19 cellular contexts compared by ENCODE assay signal in genomic region chr11:6538456-6538855, GRCh38. TPM values are rescaled to one million over a fixed set of nuclear protein-coding genes. Genes with fewer than 3 reads are reported as not detected.
DNase-seq lines count a peak whose midpoint lies in the region; ATAC-seq, FAIRE-seq and TF ChIP-seq lines count a peak whose summit lies in the region.
"Had no signal": no experiment of that assay in that cellular context is flagged by ENCODE, and none has a peak within 500 bp of the region (broad histone marks: within the 10 kb centered on the region; RNA-seq: fewer than 3 reads in every experiment).

No MANE protein-coding gene starts in this region.

- H3K4me3 Mint-ChIP-seq in WTC11, result no peak overlapping the region

- H3K27ac Mint-ChIP-seq in WTC11, result peak overlapping the region; percentile 39; the same call in 1 of the 2 replicates

- H3K27me3 Mint-ChIP-seq in WTC11 (ENCODE audit: low read depth), result no peaks in the 10 kb centered on the region

- FAIRE-seq in A549 (lab: Jason Lieb, UNC) (no peak), GM19239 (lab: Jason Lieb, UNC) (peak; percentile 4)

- in situ Hi-C loops in ACHN (cut with HindIII; ENCODE audit: low pct_ligation_motif_present, low pct_unique_long_range_greater_than_20kb, low sequenced_read_pairs), result no loop called here

- H3K4me3 ChIP-seq in A549, result no peak overlapping the region

- H3K4me1 Mint-ChIP-seq in WTC11, result peaks cover 10% of the 10 kb centered on the region

- H3K4me1 ChIP-seq in A549, result no peaks in the 10 kb centered on the region

- CTCF ChIA-PET in A549 (lab: Yijun Ruan, JAX), result interaction anchor here (1.1 to 1.6 kb wide), 3 partner anchors 8 to 159 kb away, joined by 3 to 5 read pairs (median 4); no protein-coding TSS in a partner anchor
- CTCF ChIA-PET in WTC11 (lab: Charles Lee), result interaction anchor here (0.7 to 1.4 kb wide), 4 partner anchors 9 to 217 kb away, joined by 3 to 4 read pairs (median 3); no protein-coding TSS in a partner anchor

- no peak for TF ChIP-seq CTCF in A549 (IDR thresholded peaks at IDR 0.05)
- TF ChIP-seq CTCF in WTC11 (IDR thresholded peaks at IDR 0.05), result no peak

- no peak for DNase-seq in A549 (ENCODE audit: low read depth in 1 of 2, low spot score in 1 of 2)
- DNase-seq in GM19239 (ENCODE audit: insufficient read length, low spot score), result no peak
- DNase-seq in WTC11 (ENCODE audit: low spot score), result peak; percentile 18
- DNase-seq in iPS-NIHi7 (ENCODE audit: extremely low spot score), result peak; percentile 46
- DNase-seq in ACHN, result no peak
- no peak for DNase-seq in GM19240 (ENCODE audit: insufficient read length, low spot score)
- DNase-seq in stimulated activated naive CD8-positive, alpha-beta T cell treated with anti-CD3 and anti-CD28 coated beads, Interleukin-15, Interleukin-2, amounts not matched to agents 100 U/mL and 50 U/mL, for 24 hours, result no peak
- DNase-seq: AML-193, COR-L47, DMS153, EL, MV-4-11, NCI-H1417, NCI-H187 treated with DMSO at 0.1 percent for 48 hours, NCI-H446, NCI-H748 treated with DMSO at 0.1 percent for 48 hours, SHP77, SK-N-SH had no signal

- no peaks in the 10 kb centered on the region for H3K9me3 ChIP-seq in A549
- H3K9me3 ChIP-seq: SK-N-SH had no signal

- no peak for TF ChIP-seq POLR2A in A549 (IDR thresholded peaks at IDR 0.05; ENCODE audit: low read length)

- TF ChIP-seq RAD21 in A549 (conservative IDR thresholded peaks at IDR 0.05 in 1 of 2, IDR thresholded peaks at IDR 0.05 in 1 of 2), result no peak

- 83% methylated on average over 6 of the region's 8 CpGs for WGBS in A549 (ENCODE audit: missing lambda C conversion rate)

- no peak overlapping the region for H3K4me2 ChIP-seq in A549
- H3K4me2 ChIP-seq: SK-N-SH had no signal

- TF ChIP-seq EP300 in A549 (IDR thresholded peaks at IDR 0.05), result no peak

- no peaks in the 10 kb centered on the region for H3K9me3 Mint-ChIP-seq in WTC11

- POLR2A ChIA-PET in A549 (lab: Yijun Ruan, JAX) (interaction anchor here (0.7 kb wide), 1 partner anchor 119 kb away, joined by 4 read pairs; the partner anchor contains the start of gene APBB1), WTC11 (lab: Charles Lee) (interaction anchor here (0.6 kb wide), 1 partner anchor 57 kb away, joined by 3 read pairs; the partner anchor contains the start of genes ARFIP2 and TIMM10B)

- no peaks in the 10 kb centered on the region for H3K36me3 Mint-ChIP-seq in WTC11

- H3K27ac ChIP-seq in A549, result no peak overlapping the region

- peak; percentile 28 to 32; a peak in 3 of 6 replicates for ATAC-seq in A549
- peak; percentile 81 for ATAC-seq in WTC11
- no peak for ATAC-seq in stimulated activated naive CD8-positive, alpha-beta T cell treated with anti-CD3 and anti-CD28 coated beads, Interleukin-15, Interleukin-2, amounts not matched to agents 100 U/mL and 50 U/mL, for 24 hours
- ATAC-seq: HCT116 had no signal

TF ChIP-seq in A549, 52 proteins besides CTCF, POLR2A, EP300 and RAD21 (continues in another document):
- no peak for TF ChIP-seq ZSCAN20 (CRISPR knock-in tag; IDR thresholded peaks at IDR 0.05)
- TF ChIP-seq NR3C1 (IDR thresholded peaks at IDR 0.05), result no peak
- TF ChIP-seq ZFP36 (IDR thresholded peaks at IDR 0.05; ENCODE audit: borderline replicate concordance, partially characterized antibody), result no peak
- no peak for TF ChIP-seq GATA3 (IDR thresholded peaks at IDR 0.05; ENCODE audit: borderline replicate concordance)
- TF ChIP-seq HMGXB4 (CRISPR knock-in tag; IDR thresholded peaks at IDR 0.05; ENCODE audit: borderline replicate concordance), result no peak
- TF ChIP-seq MAFK (IDR thresholded peaks at IDR 0.05; ENCODE audit: partially characterized antibody), result no peak
- TF ChIP-seq RFX5 (IDR thresholded peaks at IDR 0.05), result no peak
- TF ChIP-seq CBX8 (IDR thresholded peaks at IDR 0.05), result no peak
- no peak for TF ChIP-seq USF2 (IDR thresholded peaks at IDR 0.05)
- TF ChIP-seq CEBPB (IDR thresholded peaks at IDR 0.05), result no peak
- TF ChIP-seq MYC (IDR thresholded peaks at IDR 0.05; ENCODE audit: borderline replicate concordance, low read length), result no peak
- TF ChIP-seq HOXB13 (CRISPR knock-in tag; IDR thresholded peaks at IDR 0.05; ENCODE audit: low read depth), result no peak

TF ChIP-seq in WTC11, 78 proteins besides CTCF, POLR2A, EP300 and RAD21:
- TF ChIP-seq ZNF281 (CRISPR knock-in tag; IDR thresholded peaks at IDR 0.05), result 0 out of 2 replicates have a peak, but pooled peaks have one; percentile 21
- TF ChIP-seq TEAD4 (CRISPR knock-in tag; IDR thresholded peaks at IDR 0.05), result no peak
- TF ChIP-seq FOXP1 (CRISPR knock-in tag; IDR thresholded peaks at IDR 0.05; ENCODE audit: borderline replicate concordance), result 0 out of 2 replicates have a peak, but pooled peaks have one; percentile 24
- TF ChIP-seq NR3C1 (CRISPR knock-in tag; conservative IDR thresholded peaks at IDR 0.05; ENCODE audit: low read depth), result no peak
TF ChIP-seq in WTC11: peak in this region for 2.

RNA-seq across cellular contexts. Expression of gene DNHD1, which starts 41.4 kb away (rescaled TPM):
- 8.6 and 12.7 TPM in 2 replicates for polyA plus RNA-seq in A549 (2011; rRNA removed)
- polyA plus RNA-seq in A549 (2012; cell fraction: cytosol; rRNA removed), result 3.9 and 4.8 TPM in 2 replicates
- polyA plus RNA-seq in A549 (2012; cell fraction: nucleus; rRNA removed), result 56.8 and 58.6 TPM in 2 replicates
- polyA plus RNA-seq in A549 (2017; fragmentation: RNase III; extraction: RNeasy Plus Mini Kit Qiagen cat#74134 plus additional on column Dnase treatment), result 5.4 to 7.6 TPM (median 6.8 TPM) in 3 replicates
- polyA minus RNA-seq in A549 (2011; rRNA and poly(A)+ RNA removed), result 33.0 and 36.1 TPM in 2 replicates
- total RNA-seq in WTC11 (2021), result 10.5 to 11.5 TPM (median 10.9 TPM) in 3 replicates

RNA-seq across cellular contexts. Expression of gene TIMM10B, which starts 57.2 kb away (rescaled TPM):
- polyA plus RNA-seq in A549 (2011; rRNA removed), result 31.6 and 35.6 TPM in 2 replicates
- 33.3 and 34.7 TPM in 2 replicates for polyA plus RNA-seq in A549 (2012; cell fraction: cytosol; rRNA removed)
- 24.3 and 29.1 TPM in 2 replicates for polyA plus RNA-seq in A549 (2012; cell fraction: nucleus; rRNA removed)
- polyA plus RNA-seq in A549 (2017; fragmentation: RNase III; extraction: RNeasy Plus Mini Kit Qiagen cat#74134 plus additional on column Dnase treatment), result 20.6 to 24.4 TPM (median 22.0 TPM) in 3 replicates
- 22.3 and 46.1 TPM in 2 replicates for polyA minus RNA-seq in A549 (2011; rRNA and poly(A)+ RNA removed)
- total RNA-seq in WTC11 (2021), result 35.8 to 42.6 TPM (median 36.1 TPM) in 3 replicates

RNA-seq across cellular contexts. Expression of gene ARFIP2, which starts 57.3 kb away (rescaled TPM):
- polyA plus RNA-seq in A549 (2011; rRNA removed) (87.9 and 88.5 TPM in 2 replicates), A549 (2017; fragmentation: RNase III; extraction: RNeasy Plus Mini Kit Qiagen cat#74134 plus additional on column Dnase treatment) (68.7 to 80.0 TPM (median 79.2 TPM) in 3 replicates)
- polyA plus RNA-seq in A549 (2012; cell fraction: cytosol; rRNA removed), result 66.8 and 75.5 TPM in 2 replicates
- polyA plus RNA-seq in A549 (2012; cell fraction: nucleus; rRNA removed), result 112 and 114 TPM in 2 replicates
- polyA minus RNA-seq in A549 (2011; rRNA and poly(A)+ RNA removed), result 66.9 and 74.9 TPM in 2 replicates
- 46.0 to 53.1 TPM (median 46.1 TPM) in 3 replicates for total RNA-seq in WTC11 (2021)

Comparison
In these comparisons a context has a peak if more than half of its experiments do, and no peak if none do; other contexts are left out.
1. DNase-seq: peak in WTC11 (single experiment) and iPS-NIHi7 (single experiment); none in A549 (0 of 2), GM19239 (single experiment), ACHN (single experiment), GM19240 (single experiment) and stimulated activated naive CD8-positive, alpha-beta T cell treated with anti-CD3 and anti-CD28 coated beads, Interleukin-15, Interleukin-2, amounts not matched to agents 100 U/mL and 50 U/mL, for 24 hours (single experiment).